1 cellular context compared by ENCODE assay signal in genomic region chr6:33833599-33833998, GRCh38.
TF ChIP-seq lines count a peak whose summit lies in the region.

No MANE protein-coding gene starts in this region.

TF ChIP-seq in K562, 482 proteins besides CTCF, POLR2A, EP300 and RAD21:
- TF ChIP-seq OTX1 (CRISPR knock-in tag; IDR thresholded peaks at IDR 0.05) (no peak), ZNF436 (CRISPR knock-in tag; IDR thresholded peaks at IDR 0.05) (0 out of 2 replicates have a peak, but pooled peaks have one; percentile 8), ZFP36 (IDR thresholded peaks at IDR 0.05; ENCODE audit: low read depth, low read length, partially characterized antibody) (peak; percentile 88)
TF ChIP-seq in K562: peak in this region for 2.
